Comparison of ENCODE assay signal across 8 cellular contexts in genomic region chr17:41863074-41863843, GRCh38. TPM values are rescaled to one million over a fixed set of nuclear protein-coding genes. Genes with fewer than 3 reads are reported as not detected.
DNase-seq lines count a peak whose midpoint lies in the region; ATAC-seq and TF ChIP-seq lines count a peak whose summit lies in the region.

No MANE protein-coding gene starts in this region.

- H3K4me3 ChIP-seq in AG04449 (ENCODE audit: low read depth, low read length): peak overlapping the region; percentile 93
- H3K4me3 ChIP-seq in Jurkat, Clone E6-1 (ENCODE audit: low read length): no peak overlapping the region; the same call in 1 of the 2 replicates
- peak overlapping the region; percentile 89 for H3K4me3 ChIP-seq in naive thymus-derived CD4-positive, alpha-beta T cell (ENCODE audit: low read length)

- H3K36me3 ChIP-seq in naive thymus-derived CD4-positive, alpha-beta T cell (ENCODE audit: control insufficient read depth in 2 of 3, insufficient read depth in 3 of 3, low read length in 3 of 3): peaks cover 0 to 18% (median 0%) of the 10 kb centered on the region in 3 experiments

- H3K9me3 ChIP-seq in naive thymus-derived CD4-positive, alpha-beta T cell (ENCODE audit: control insufficient read depth in 2 of 3, low read length in 3 of 3): no peaks in the 10 kb centered on the region

- POLR2A ChIA-PET in AG04449 (lab: Yijun Ruan, JAX): interaction anchor here (1.1 kb wide), 2 partner anchors 41 to 175 kb away, joined by 3 to 4 read pairs; no protein-coding TSS in a partner anchor
- POLR2A ChIA-PET in activated naive CD8-positive, alpha-beta T cell treated with anti-CD3 and anti-CD28 coated beads, Interleukin-2, amount 10 ng/mL, durations not matched to agents 7 days and 5 days (lab: Charles Lee): interaction anchor here (0.6 to 0.7 kb wide), 2 partner anchors 67 to 1798 kb away, joined by 3 to 4 read pairs; partner anchors contain the start of gene ODAD4
- POLR2A ChIA-PET in naive thymus-derived CD4-positive, alpha-beta T cell (lab: Charles Lee): interaction anchor here (1.7 to 3.0 kb wide), 4 partner anchors 11 to 175 kb away, joined by 12 to 17 read pairs (median 13); partner anchors contain the start of genes ACLY, EIF1, KLHL10 and NT5C3B

- H3K9me3 Mint-ChIP-seq in activated naive CD8-positive, alpha-beta T cell treated with anti-CD3 and anti-CD28 coated beads, Interleukin-2, amount 10 ng/mL, durations not matched to agents 7 days and 5 days: no peaks in the 10 kb centered on the region
- H3K9me3 Mint-ChIP-seq in naive thymus-derived CD4-positive, alpha-beta T cell: peaks cover 0 to 2% (median 0%) of the 10 kb centered on the region in 11 donors
- no peaks in the 10 kb centered on the region for H3K9me3 Mint-ChIP-seq in HFFc6

- H3K4me1 ChIP-seq in naive thymus-derived CD4-positive, alpha-beta T cell (ENCODE audit: control insufficient read depth in 2 of 2, insufficient read depth in 2 of 2, low read length in 2 of 2): peaks cover 25 to 34% of the 10 kb centered on the region in 2 donors

- H3K27ac ChIP-seq in naive thymus-derived CD4-positive, alpha-beta T cell (ENCODE audit: low read depth, low read length): peak overlapping the region; percentile 49

- no peaks in the 10 kb centered on the region for H3K27me3 Mint-ChIP-seq in activated naive CD8-positive, alpha-beta T cell treated with anti-CD3 and anti-CD28 coated beads, Interleukin-2, amount 10 ng/mL, durations not matched to agents 7 days and 5 days
- H3K27me3 Mint-ChIP-seq in naive thymus-derived CD4-positive, alpha-beta T cell: no peaks in the 10 kb centered on the region
- no peaks in the 10 kb centered on the region; the same call in none of the 2 replicates for H3K27me3 Mint-ChIP-seq in HFFc6 (ENCODE audit: insufficient read depth)

- DNase-seq in AG04449 (ENCODE audit: low read depth, low spot score) (no peak), LoVo (ENCODE audit: low spot score) (no peak), RKO (ENCODE audit: low spot score) (no peak), HFFc6 (no peak)
- peak; percentile 45 for DNase-seq in Jurkat, Clone E6-1 (ENCODE audit: low read depth, low spot score)
- peak; percentile 38 for DNase-seq in activated naive CD8-positive, alpha-beta T cell treated with anti-CD3 and anti-CD28 coated beads, Interleukin-2, amount 10 ng/mL, durations not matched to agents 7 days and 5 days
- peak in 7 of 9 donors; percentile 2 to 41 (median 18) for DNase-seq in naive thymus-derived CD4-positive, alpha-beta T cell

- CTCF ChIA-PET in AG04449 (lab: Yijun Ruan, JAX): interaction anchor here (1.3 to 2.6 kb wide), 7 partner anchors 8 to 167 kb away, joined by 3 to 11 read pairs (median 5); partner anchors contain the start of gene KLHL10
- CTCF ChIA-PET in naive thymus-derived CD4-positive, alpha-beta T cell (lab: Charles Lee): interaction anchor here (1.0 kb wide), 1 partner anchor 29 kb away, joined by 4 read pairs; no protein-coding TSS in a partner anchor

- no peaks in the 10 kb centered on the region for H3K27me3 ChIP-seq in naive thymus-derived CD4-positive, alpha-beta T cell (ENCODE audit: control insufficient read depth in 2 of 2, insufficient read depth in 2 of 2, low read length in 2 of 2)

- no peak for TF ChIP-seq CTCF in AG04449 (IDR thresholded peaks at IDR 0.05; ENCODE audit: insufficient read depth, low read length, missing control alignments)
- TF ChIP-seq CTCF in HFFc6 (IDR thresholded peaks at IDR 0.05): no peak

- intact Hi-C loops in naive thymus-derived CD4-positive, alpha-beta T cell (cut with micrococcal nuclease): loop anchor here in 1 of 2 donors (10.0 kb wide), 2 partner anchors 128 to 672 kb away; partner anchors contain the start of genes HAP1 and NAGLU

- no peak overlapping the region for H3K4me3 Mint-ChIP-seq in activated naive CD8-positive, alpha-beta T cell treated with anti-CD3 and anti-CD28 coated beads, Interleukin-2, amount 10 ng/mL, durations not matched to agents 7 days and 5 days
- H3K4me3 Mint-ChIP-seq in naive thymus-derived CD4-positive, alpha-beta T cell: no peak overlapping the region
- H3K4me3 Mint-ChIP-seq in HFFc6: no peak overlapping the region

- no peak overlapping the region for H3K27ac Mint-ChIP-seq in activated naive CD8-positive, alpha-beta T cell treated with anti-CD3 and anti-CD28 coated beads, Interleukin-2, amount 10 ng/mL, durations not matched to agents 7 days and 5 days
- no peak overlapping the region for H3K27ac Mint-ChIP-seq in naive thymus-derived CD4-positive, alpha-beta T cell
- H3K27ac Mint-ChIP-seq in HFFc6: no peak overlapping the region

- peaks cover 13% of the 10 kb centered on the region for H3K4me1 Mint-ChIP-seq in activated naive CD8-positive, alpha-beta T cell treated with anti-CD3 and anti-CD28 coated beads, Interleukin-2, amount 10 ng/mL, durations not matched to agents 7 days and 5 days
- H3K4me1 Mint-ChIP-seq in naive thymus-derived CD4-positive, alpha-beta T cell: peaks cover 15 to 47% (median 32%) of the 10 kb centered on the region in 7 donors
- peaks cover 19% of the 10 kb centered on the region for H3K4me1 Mint-ChIP-seq in HFFc6 (ENCODE audit: low read depth)

- peak; percentile 18 for ATAC-seq in activated naive CD8-positive, alpha-beta T cell treated with anti-CD3 and anti-CD28 coated beads, Interleukin-2, amount 10 ng/mL, durations not matched to agents 7 days and 5 days (ENCODE audit: low read depth)
- peak; percentile 17 for ATAC-seq in naive thymus-derived CD4-positive, alpha-beta T cell
- ATAC-seq in HG03045 (IDR thresholded peaks at IDR 0.05; ENCODE audit: unreplicated experiment): no peak

- H3K36me3 Mint-ChIP-seq in activated naive CD8-positive, alpha-beta T cell treated with anti-CD3 and anti-CD28 coated beads, Interleukin-2, amount 10 ng/mL, durations not matched to agents 7 days and 5 days: peaks cover 8% of the 10 kb centered on the region
- peaks cover 0 to 3% (median under 1%) of the 10 kb centered on the region in 5 donors for H3K36me3 Mint-ChIP-seq in naive thymus-derived CD4-positive, alpha-beta T cell
- H3K36me3 Mint-ChIP-seq in HFFc6 (ENCODE audit: low read depth): peaks cover 12% of the 10 kb centered on the region; the same call in 1 of the 2 replicates

RNA-seq across cellular contexts. Expression of gene KLHL11, which starts 2.0 kb away (rescaled TPM):
- polyA plus RNA-seq in Jurkat, Clone E6-1 (2012; ENCODE audit: insufficient read depth, insufficient read length): 1.7 TPM
- 10 to 100 TPM; 13.6 to 14.8 TPM for total RNA-seq in activated naive CD8-positive, alpha-beta T cell treated with anti-CD3 and anti-CD28 coated beads, Interleukin-2, amount 10 ng/mL, durations not matched to agents 7 days and 5 days
- total RNA-seq in naive thymus-derived CD4-positive, alpha-beta T cell: 10 to 100 TPM; 15.2 to 25.9 (median 18.9) TPM
- polyA plus RNA-seq in naive thymus-derived CD4-positive, alpha-beta T cell: 1 to 10 TPM; 6.7 to 7.0 TPM
- total RNA-seq in HFFc6 (2021; fragmentation: NEBNext Ultra II Directional; extraction: Animal tissue kit (Norgen Biotek cat#: 25700)): 10 to 100 TPM; 13.4 to 16.2 (median 15.7) TPM

RNA-seq across cellular contexts. Expression of gene KLHL10, which starts 25.6 kb away (rescaled TPM):
- polyA plus RNA-seq in Jurkat, Clone E6-1 (2012; ENCODE audit: insufficient read depth, insufficient read length): not detected
- total RNA-seq in activated naive CD8-positive, alpha-beta T cell treated with anti-CD3 and anti-CD28 coated beads, Interleukin-2, amount 10 ng/mL, durations not matched to agents 7 days and 5 days: not detected
- total RNA-seq in naive thymus-derived CD4-positive, alpha-beta T cell: not detected
- not detected for polyA plus RNA-seq in naive thymus-derived CD4-positive, alpha-beta T cell
- not detected for total RNA-seq in HFFc6 (2021; fragmentation: NEBNext Ultra II Directional; extraction: Animal tissue kit (Norgen Biotek cat#: 25700))

RNA-seq across cellular contexts. Expression of gene NT5C3B, which starts 27.2 kb away (rescaled TPM):
- 78.9 TPM for polyA plus RNA-seq in Jurkat, Clone E6-1 (2012; ENCODE audit: insufficient read depth, insufficient read length)
- total RNA-seq in activated naive CD8-positive, alpha-beta T cell treated with anti-CD3 and anti-CD28 coated beads, Interleukin-2, amount 10 ng/mL, durations not matched to agents 7 days and 5 days: 10 to 100 TPM; 30.1 to 35.4 TPM
- total RNA-seq in naive thymus-derived CD4-positive, alpha-beta T cell: 10 to 100 TPM; 26.8 to 41.7 (median 37.2) TPM
- polyA plus RNA-seq in naive thymus-derived CD4-positive, alpha-beta T cell: 10 to 100 TPM; 41.9 to 66.7 TPM
- total RNA-seq in HFFc6 (2021; fragmentation: NEBNext Ultra II Directional; extraction: Animal tissue kit (Norgen Biotek cat#: 25700)): 10 to 100 TPM; 33.9 to 55.2 (median 37.3) TPM

RNA-seq across cellular contexts. Expression of gene FKBP10, which starts 50.5 kb away (rescaled TPM):
- 0.44 TPM for polyA plus RNA-seq in Jurkat, Clone E6-1 (2012; ENCODE audit: insufficient read depth, insufficient read length)
- total RNA-seq in activated naive CD8-positive, alpha-beta T cell treated with anti-CD3 and anti-CD28 coated beads, Interleukin-2, amount 10 ng/mL, durations not matched to agents 7 days and 5 days: under 1 TPM; 0.53 to 0.94 TPM
- under 1 TPM in 2 of 5 experiments, not detected in 3; 0.34 to 0.76 TPM for total RNA-seq in naive thymus-derived CD4-positive, alpha-beta T cell
- polyA plus RNA-seq in naive thymus-derived CD4-positive, alpha-beta T cell: not detected
- 100 to 1,000 TPM; 417 to 500 (median 442) TPM for total RNA-seq in HFFc6 (2021; fragmentation: NEBNext Ultra II Directional; extraction: Animal tissue kit (Norgen Biotek cat#: 25700))

RNA-seq across cellular contexts. Expression of gene P3H4, which starts 51.5 kb away (rescaled TPM):
- polyA plus RNA-seq in Jurkat, Clone E6-1 (2012; ENCODE audit: insufficient read depth, insufficient read length): 10.5 TPM
- total RNA-seq in activated naive CD8-positive, alpha-beta T cell treated with anti-CD3 and anti-CD28 coated beads, Interleukin-2, amount 10 ng/mL, durations not matched to agents 7 days and 5 days: 1 to 10 TPM; 3.2 to 3.7 TPM
- 1 to 10 TPM; 3.6 to 7.0 (median 5.3) TPM for total RNA-seq in naive thymus-derived CD4-positive, alpha-beta T cell
- 1 to 10 TPM; 3.5 to 6.5 TPM for polyA plus RNA-seq in naive thymus-derived CD4-positive, alpha-beta T cell
- 10 to 100 TPM; 48.8 to 75.5 (median 50.3) TPM for total RNA-seq in HFFc6 (2021; fragmentation: NEBNext Ultra II Directional; extraction: Animal tissue kit (Norgen Biotek cat#: 25700))

Comparison
In these comparisons a context has a peak if more than half of its experiments do, and no peak if none do; other contexts are left out.
1. DNase-seq: peak in Jurkat, Clone E6-1 (single experiment), activated naive CD8-positive, alpha-beta T cell treated with anti-CD3 and anti-CD28 coated beads, Interleukin-2, amount 10 ng/mL, durations not matched to agents 7 days and 5 days (single experiment) and naive thymus-derived CD4-positive, alpha-beta T cell (7 of 9); none in AG04449 (single experiment), LoVo (single experiment), RKO (single experiment) and HFFc6 (single experiment).